In genomic region chr17:9865585-9865984, GRCh38 we compare ENCODE assay signal across 19 cellular contexts. TPM values are rescaled to one million over a fixed set of nuclear protein-coding genes. Genes with fewer than 3 reads are reported as not detected.
"Had no signal": no experiment of that assay in that cellular context is flagged by ENCODE, and none has a peak within 500 bp of the region (broad histone marks: within the 10 kb centered on the region; RNA-seq: fewer than 3 reads in every experiment).

No MANE protein-coding gene starts in this region.

- H3K4me3 ChIP-seq: body of pancreas, right atrium auricular region, smooth muscle cell, thyroid gland had no signal

- H3K27me3 ChIP-seq: body of pancreas, right atrium auricular region, thyroid gland had no signal

- ATAC-seq: body of pancreas, left colon, natural killer cell had no signal

- H3K27ac ChIP-seq: body of pancreas, right atrium auricular region, thyroid gland had no signal

- H3K9me3 ChIP-seq: body of pancreas, thyroid gland had no signal

- H3K4me1 ChIP-seq: body of pancreas, right atrium auricular region, thyroid gland had no signal

- H3K36me3 ChIP-seq: right atrium auricular region, thyroid gland had no signal

- DNase-seq: activated B cell treated with CpG ODN at 0.5 μM for 24 hours; activated CD4-positive, alpha-beta T cell treated with anti-CD3 and anti-CD28 coated beads, Interleukin-2, amount 10 ng/mL, durations not matched to agents 7 days and 5 days; activated CD8-positive, alpha-beta memory T cell treated with anti-CD3 and anti-CD28 coated beads for 24 hours; activated naive CD4-positive, alpha-beta T cell treated with anti-CD3 and anti-CD28 coated beads, Interleukin-2, amount 10 ng/mL, durations not matched to agents 7 days and 5 days; amniotic stem cell; body of pancreas; central memory CD4-positive, alpha-beta T cell; endodermal cell; erythroblast; glutamatergic neuron; left colon; natural killer cell; posterior cingulate gyrus; T-helper 1 cell; thyroid gland had no signal

RNA-seq across cellular contexts. Expression of gene RCVRN, which starts 39.5 kb away (rescaled TPM):
- total RNA-seq: activated CD4-positive, alpha-beta T cell treated with anti-CD3 and anti-CD28 coated beads, Interleukin-2, amount 10 ng/mL, durations not matched to agents 7 days and 5 days; activated T-helper 2 cell treated with anti-CD3 and anti-CD28 coated beads, Interferon-gamma antibody, Interleukin-2, Interleukin-4, amounts not matched to agents 10 μg/mL and 5 μg/mL and 100 μg/mL, durations not matched to agents 14 hours and 24 hours and 36 hours; body of pancreas; endodermal cell; thyroid gland had no signal

RNA-seq across cellular contexts. Expression of gene GLP2R, which starts 39.9 kb away (rescaled TPM):
- total RNA-seq: activated B cell treated with CpG ODN at 0.5 μM for 24 hours; activated CD4-positive, alpha-beta T cell treated with anti-CD3 and anti-CD28 coated beads, Interleukin-2, amount 10 ng/mL, durations not matched to agents 7 days and 5 days; activated T-helper 2 cell treated with anti-CD3 and anti-CD28 coated beads, Interferon-gamma antibody, Interleukin-2, Interleukin-4, amounts not matched to agents 10 μg/mL and 5 μg/mL and 100 μg/mL, durations not matched to agents 14 hours and 24 hours and 36 hours; endodermal cell; natural killer cell had no signal

RNA-seq across cellular contexts. Expression of gene GSG1L2, which starts 43.7 kb away (rescaled TPM):
- total RNA-seq: activated B cell treated with CpG ODN at 0.5 μM for 24 hours; activated CD4-positive, alpha-beta T cell treated with anti-CD3 and anti-CD28 coated beads, Interleukin-2, amount 10 ng/mL, durations not matched to agents 7 days and 5 days; activated T-helper 2 cell treated with anti-CD3 and anti-CD28 coated beads, Interferon-gamma antibody, Interleukin-2, Interleukin-4, amounts not matched to agents 10 μg/mL and 5 μg/mL and 100 μg/mL, durations not matched to agents 14 hours and 24 hours and 36 hours; body of pancreas; endodermal cell; left colon; mucosa of gallbladder; natural killer cell; right atrium auricular region; smooth muscle cell; thyroid gland had no signal
